1 cellular context compared by ENCODE assay signal in the genomic region with DNA sequence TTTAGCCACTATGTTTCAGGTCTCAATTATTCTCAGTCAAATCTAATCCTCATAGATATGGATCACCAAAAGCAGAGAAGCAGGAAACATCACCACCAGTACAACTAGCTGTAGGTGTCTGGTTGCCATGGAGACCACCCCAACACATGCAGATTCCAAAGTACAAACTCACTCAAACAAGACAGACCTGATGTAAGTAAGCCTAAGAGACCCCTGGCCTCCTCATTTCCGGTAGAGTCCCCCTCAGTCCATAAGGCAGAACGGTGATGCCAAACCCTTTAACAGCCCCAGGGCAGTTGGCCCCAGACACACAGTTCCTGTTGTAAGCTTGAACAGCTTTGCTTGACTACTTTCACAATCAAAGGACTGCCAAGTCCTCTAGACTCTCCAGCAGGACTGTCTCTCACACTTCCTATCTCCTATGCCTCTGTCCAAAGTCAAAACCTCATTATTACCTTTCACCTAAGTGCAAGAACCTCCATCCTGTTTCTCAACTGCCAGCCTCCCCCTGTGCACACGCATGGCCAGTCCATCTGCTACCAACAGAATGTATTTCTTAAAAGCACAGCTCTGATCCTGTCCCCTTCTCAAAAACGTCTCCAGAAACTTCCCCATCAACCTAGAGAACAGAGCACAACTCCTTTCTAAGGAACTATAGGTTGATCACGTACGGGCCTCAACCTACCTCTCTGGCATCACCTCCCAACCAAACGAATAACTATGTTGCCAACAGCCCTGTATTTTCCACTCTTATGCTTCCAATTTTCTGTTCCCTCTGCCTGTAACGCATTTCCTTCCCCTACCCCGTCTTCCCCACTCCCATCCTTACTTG.
TF ChIP-seq lines count a peak whose summit lies in the region.

No MANE protein-coding gene starts in this region.

TF ChIP-seq in HepG2, 621 proteins besides CTCF, POLR2A, EP300 and RAD21 (continued from another document and continues in another):
- TF ChIP-seq PATZ1 (CRISPR knock-in tag; IDR thresholded peaks at IDR 0.05), result 0 out of 2 replicates have a peak, but pooled peaks have one; percentile 8
- no peak for TF ChIP-seq RBAK (CRISPR knock-in tag; IDR thresholded peaks at IDR 0.05)
- TF ChIP-seq AFF4 (CRISPR knock-in tag; IDR thresholded peaks at IDR 0.05), result no peak
- TF ChIP-seq THYN1 (CRISPR knock-in tag; IDR thresholded peaks at IDR 0.05; ENCODE audit: borderline replicate concordance, low read depth), result no peak
- TF ChIP-seq YEATS2 (CRISPR knock-in tag; IDR thresholded peaks at IDR 0.05; ENCODE audit: borderline replicate concordance), result no peak
- no peak for TF ChIP-seq REL (CRISPR knock-in tag; conservative IDR thresholded peaks at IDR 0.05)
- TF ChIP-seq NR2F1 (CRISPR knock-in tag; IDR thresholded peaks at IDR 0.05), result no peak
- TF ChIP-seq NR1H2 (CRISPR knock-in tag; IDR thresholded peaks at IDR 0.05; ENCODE audit: borderline replicate concordance, low read depth), result no peak
- TF ChIP-seq, protein P1, sequence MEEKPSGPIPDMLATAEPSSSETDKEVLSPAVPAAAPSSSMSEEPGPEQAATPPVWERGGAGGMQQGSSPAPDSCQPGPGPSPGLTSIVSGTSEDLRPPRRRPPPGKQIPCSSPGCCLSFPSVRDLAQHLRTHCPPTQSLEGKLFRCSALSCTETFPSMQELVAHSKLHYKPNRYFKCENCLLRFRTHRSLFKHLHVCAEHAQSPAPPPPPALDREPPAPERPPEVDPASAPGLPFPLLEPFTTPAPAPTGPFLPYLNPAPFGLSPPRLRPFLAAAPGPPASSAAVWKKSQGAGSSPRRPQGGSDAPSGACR (CRISPR knock-in tag; IDR thresholded peaks at IDR 0.05), result 0 out of 2 replicates have a peak, but pooled peaks have one; percentile 67
- TF ChIP-seq, protein P2, sequence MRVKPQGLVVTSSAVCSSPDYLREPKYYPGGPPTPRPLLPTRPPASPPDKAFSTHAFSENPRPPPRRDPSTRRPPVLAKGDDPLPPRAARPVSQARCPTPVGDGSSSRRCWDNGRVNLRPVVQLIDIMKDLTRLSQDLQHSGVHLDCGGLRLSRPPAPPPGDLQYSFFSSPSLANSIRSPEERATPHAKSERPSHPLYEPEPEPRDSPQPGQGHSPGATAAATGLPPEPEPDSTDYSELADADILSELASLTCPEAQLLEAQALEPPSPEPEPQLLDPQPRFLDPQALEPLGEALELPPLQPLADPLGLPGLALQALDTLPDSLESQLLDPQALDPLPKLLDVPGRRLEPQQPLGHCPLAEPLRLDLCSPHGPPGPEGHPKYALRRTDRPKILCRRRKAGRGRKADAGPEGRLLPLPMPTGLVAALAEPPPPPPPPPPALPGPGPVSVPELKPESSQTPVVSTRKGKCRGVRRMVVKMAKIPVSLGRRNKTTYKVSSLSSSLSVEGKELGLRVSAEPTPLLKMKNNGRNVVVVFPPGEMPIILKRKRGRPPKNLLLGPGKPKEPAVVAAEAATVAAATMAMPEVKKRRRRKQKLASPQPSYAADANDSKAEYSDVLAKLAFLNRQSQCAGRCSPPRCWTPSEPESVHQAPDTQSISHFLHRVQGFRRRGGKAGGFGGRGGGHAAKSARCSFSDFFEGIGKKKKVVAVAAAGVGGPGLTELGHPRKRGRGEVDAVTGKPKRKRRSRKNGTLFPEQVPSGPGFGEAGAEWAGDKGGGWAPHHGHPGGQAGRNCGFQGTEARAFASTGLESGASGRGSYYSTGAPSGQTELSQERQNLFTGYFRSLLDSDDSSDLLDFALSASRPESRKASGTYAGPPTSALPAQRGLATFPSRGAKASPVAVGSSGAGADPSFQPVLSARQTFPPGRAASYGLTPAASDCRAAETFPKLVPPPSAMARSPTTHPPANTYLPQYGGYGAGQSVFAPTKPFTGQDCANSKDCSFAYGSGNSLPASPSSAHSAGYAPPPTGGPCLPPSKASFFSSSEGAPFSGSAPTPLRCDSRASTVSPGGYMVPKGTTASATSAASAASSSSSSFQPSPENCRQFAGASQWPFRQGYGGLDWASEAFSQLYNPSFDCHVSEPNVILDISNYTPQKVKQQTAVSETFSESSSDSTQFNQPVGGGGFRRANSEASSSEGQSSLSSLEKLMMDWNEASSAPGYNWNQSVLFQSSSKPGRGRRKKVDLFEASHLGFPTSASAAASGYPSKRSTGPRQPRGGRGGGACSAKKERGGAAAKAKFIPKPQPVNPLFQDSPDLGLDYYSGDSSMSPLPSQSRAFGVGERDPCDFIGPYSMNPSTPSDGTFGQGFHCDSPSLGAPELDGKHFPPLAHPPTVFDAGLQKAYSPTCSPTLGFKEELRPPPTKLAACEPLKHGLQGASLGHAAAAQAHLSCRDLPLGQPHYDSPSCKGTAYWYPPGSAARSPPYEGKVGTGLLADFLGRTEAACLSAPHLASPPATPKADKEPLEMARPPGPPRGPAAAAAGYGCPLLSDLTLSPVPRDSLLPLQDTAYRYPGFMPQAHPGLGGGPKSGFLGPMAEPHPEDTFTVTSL (CRISPR knock-in tag; IDR thresholded peaks at IDR 0.05; ENCODE audit: borderline replicate concordance), result peak; percentile 71; the same call in 1 of the 2 replicates
- TF ChIP-seq ZNF670 (CRISPR knock-in tag; IDR thresholded peaks at IDR 0.05; ENCODE audit: borderline replicate concordance), result no peak
- no peak for TF ChIP-seq GPN1 (CRISPR knock-in tag; IDR thresholded peaks at IDR 0.05; ENCODE audit: borderline replicate concordance)
- peak; percentile 75; the same call in 1 of the 2 replicates for TF ChIP-seq RNF219 (CRISPR knock-in tag; IDR thresholded peaks at IDR 0.05)
- no peak for TF ChIP-seq KDM5A (IDR thresholded peaks at IDR 0.05; ENCODE audit: borderline replicate concordance, low read length)
- no peak for TF ChIP-seq ZNF275 (CRISPR knock-in tag; IDR thresholded peaks at IDR 0.05; ENCODE audit: borderline replicate concordance)
- TF ChIP-seq ZNF772 (CRISPR knock-in tag; IDR thresholded peaks at IDR 0.05), result no peak
- no peak for TF ChIP-seq ADNP (CRISPR knock-in tag; IDR thresholded peaks at IDR 0.05)
- no peak for TF ChIP-seq HMGA1 (CRISPR knock-in tag; conservative IDR thresholded peaks at IDR 0.05)
- TF ChIP-seq PREB (CRISPR knock-in tag; IDR thresholded peaks at IDR 0.05), result no peak
- TF ChIP-seq, protein P3, sequence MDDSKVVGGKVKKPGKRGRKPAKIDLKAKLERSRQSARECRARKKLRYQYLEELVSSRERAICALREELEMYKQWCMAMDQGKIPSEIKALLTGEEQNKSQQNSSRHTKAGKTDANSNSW (CRISPR knock-in tag; IDR thresholded peaks at IDR 0.05; ENCODE audit: borderline replicate concordance), result no peak
